Comparison of ENCODE assay signal across 30 cellular contexts in the genomic region with DNA sequence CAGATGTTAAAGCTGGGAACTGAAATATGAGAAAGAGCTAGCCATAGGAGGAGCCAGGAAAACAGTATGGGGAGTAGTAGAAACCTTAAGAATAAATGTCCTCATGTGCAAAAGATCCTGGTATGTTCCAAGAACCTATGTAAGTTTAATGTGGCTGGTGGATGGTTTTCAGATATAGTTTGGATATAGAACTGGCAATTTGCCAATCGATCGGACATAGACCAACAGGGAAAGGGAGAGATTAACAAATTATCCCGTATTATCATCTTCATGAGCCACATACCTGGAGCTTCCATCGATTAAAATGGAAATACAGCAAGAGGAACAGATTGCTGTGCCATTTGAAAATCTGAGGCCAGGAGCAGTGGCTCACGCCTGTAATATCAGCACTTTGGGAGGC.
"Had no signal": no experiment of that assay in that cellular context is flagged by ENCODE, and none has a peak within 500 bp of the region (broad histone marks: within the 10 kb centered on the region; RNA-seq: fewer than 3 reads in every experiment).

No MANE protein-coding gene starts in this region.

- DNase-seq: activated CD4-positive, alpha-beta memory T cell treated with anti-CD3 and anti-CD28 coated beads for 36 hours; activated CD4-positive, alpha-beta T cell treated with anti-CD3 and anti-CD28 coated beads for 36 hours; activated CD4-positive, alpha-beta T cell treated with anti-CD3 and anti-CD28 coated beads, Interleukin-2, amount 10 ng/mL, durations not matched to agents 24 days and 14 days; activated CD4-positive, CD25-positive, alpha-beta regulatory T cell; activated CD4-positive, CD25-positive, alpha-beta regulatory T cell treated with anti-CD3 and anti-CD28 coated beads, Interleukin-2, amount 50 U/mL, for 72 hours; activated CD8-positive, alpha-beta memory T cell treated with anti-CD3 and anti-CD28 coated beads, Interleukin-2, amount 10 ng/mL, durations not matched to agents 7 days and 5 days; activated CD8-positive, alpha-beta memory T cell treated with anti-CD3 and anti-CD28 coated beads, Interleukin-2, amount 50 U/mL, for 4 hours; activated CD8-positive, alpha-beta T cell treated with anti-CD3 and anti-CD28 coated beads, Interleukin-2, amount 10 ng/mL, durations not matched to agents 7 days and 5 days; activated effector memory CD4-positive, alpha-beta T cell treated with anti-CD3 and anti-CD28 coated beads, Interleukin-2, amount 50 U/mL, for 16 hours; activated naive CD4-positive, alpha-beta T cell treated with anti-CD3 and anti-CD28 coated beads for 36 hours; activated naive CD8-positive, alpha-beta T cell treated with anti-CD3 and anti-CD28 coated beads for 36 hours; activated naive CD8-positive, alpha-beta T cell treated with anti-CD3 and anti-CD28 coated beads, Interleukin-2, amount 50 U/mL, for 24 hours; activated T-cell treated with anti-CD3 and anti-CD28 coated beads, Interleukin-2, amount 50 U/mL, for 1 hour; activated T-cell treated with anti-CD3 and anti-CD28 coated beads, Interleukin-2, amount 50 U/mL, for 48 hours; adrenal gland; amygdala; aorta; body of pancreas; caudate nucleus; cortex of kidney; dermis blood vessel endothelial cell; effector CD4-positive, alpha-beta T cell; effector memory CD8-positive, alpha-beta T cell; erythroblast; foreskin keratinocyte; gastrocnemius medialis; glutamatergic neuron; heart left ventricle; hypothalamus; T1000 had no signal

- ATAC-seq: activated CD4-positive, alpha-beta T cell treated with anti-CD3 and anti-CD28 coated beads for 36 hours; activated CD8-positive, alpha-beta memory T cell treated with anti-CD3 and anti-CD28 coated beads, Interleukin-2, amount 10 ng/mL, durations not matched to agents 7 days and 5 days; activated CD8-positive, alpha-beta T cell treated with anti-CD3 and anti-CD28 coated beads, Interleukin-2, amount 10 ng/mL, durations not matched to agents 7 days and 5 days; activated naive CD8-positive, alpha-beta T cell treated with anti-CD3 and anti-CD28 coated beads, Interleukin-2, amount 50 U/mL, for 24 hours; body of pancreas; effector memory CD8-positive, alpha-beta T cell; foreskin keratinocyte; gastrocnemius medialis; heart left ventricle had no signal
